Comparison of ENCODE assay signal across 17 cellular contexts in the genomic region with DNA sequence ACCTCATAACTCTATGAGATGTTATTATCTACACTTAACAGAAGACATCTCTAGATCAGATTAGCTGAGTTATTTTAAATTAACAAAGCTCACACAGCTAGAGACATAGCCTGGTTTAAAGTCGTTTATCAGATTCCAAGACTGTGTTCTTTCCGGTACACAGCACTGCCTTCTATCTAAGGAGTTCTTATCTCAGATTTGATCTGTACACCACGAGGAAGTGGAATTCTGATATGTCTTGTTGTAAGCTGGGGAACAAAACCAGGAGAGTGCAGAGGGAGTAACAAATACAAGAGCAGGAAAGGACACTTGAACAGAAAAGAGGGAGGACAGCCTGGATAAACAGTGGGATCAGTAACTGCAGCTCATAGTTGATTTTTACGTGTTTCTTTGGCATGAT.
"Had no signal": no experiment of that assay in that cellular context is flagged by ENCODE, and none has a peak within 500 bp of the region (broad histone marks: within the 10 kb centered on the region; RNA-seq: fewer than 3 reads in every experiment).

No MANE protein-coding gene starts in this region.

- H3K9me3 ChIP-seq: neutrophil, testis, upper lobe of left lung had no signal

- H3K4me1 ChIP-seq: foreskin keratinocyte, testis, upper lobe of left lung had no signal

- H3K27me3 ChIP-seq: dorsolateral prefrontal cortex, foreskin keratinocyte, neutrophil, testis, upper lobe of left lung had no signal

- DNase-seq: activated CD4-positive, alpha-beta T cell treated with anti-CD3 and anti-CD28 coated beads for 48 hours; activated CD4-positive, CD25-positive, alpha-beta regulatory T cell; activated CD8-positive, alpha-beta T cell treated with anti-CD3 and anti-CD28 coated beads for 36 hours; activated naive CD4-positive, alpha-beta T cell treated with Interleukin-2 at 50 U/mL for 16 hours; activated T-cell treated with anti-CD3 and anti-CD28 coated beads, Interleukin-2, amount 50 U/mL, for 1 hour; anterior cingulate cortex; caudate nucleus; dorsolateral prefrontal cortex; foreskin keratinocyte; kidney; natural killer cell; stimulated activated CD4-positive, alpha-beta T cell treated with anti-CD3 and anti-CD28 coated beads, Interleukin-4, amount 100 ng/mL, for 24 hours; testis; upper lobe of left lung had no signal

- FAIRE-seq: colon, kidney had no signal

- H3K27ac ChIP-seq: dorsolateral prefrontal cortex, epithelial cell of prostate, foreskin keratinocyte, neutrophil, testis, upper lobe of left lung had no signal

- H3K4me3 ChIP-seq: dorsolateral prefrontal cortex, testis, upper lobe of left lung had no signal

- H3K36me3 ChIP-seq: neutrophil, upper lobe of left lung had no signal
